ENCODE assay signal across 11 cellular contexts in genomic region chr5:53917095-53917494, GRCh38.
DNase-seq lines count a peak whose midpoint lies in the region; ATAC-seq and TF ChIP-seq lines count a peak whose summit lies in the region.
"Had no signal": no experiment of that assay in that cellular context is flagged by ENCODE, and none has a peak within 500 bp of the region (broad histone marks: within the 10 kb centered on the region; RNA-seq: fewer than 3 reads in every experiment).

No MANE protein-coding gene starts in this region.

- no peak for DNase-seq in BJ (ENCODE audit: low read depth)
- DNase-seq in IMR-90, result peak; percentile 63
- peak; percentile 26 to 27 for DNase-seq in cardiac fibroblast (ENCODE audit: low read depth in 2 of 2)
- DNase-seq in mesenchymal stem cell, result peak; percentile 9
- DNase-seq in SKM-1 (lab: John Stamatoyannopoulos, UW; ENCODE audit: unreplicated experiment), result no peak
- no peak for DNase-seq in NCI-H1417 (lab: John Stamatoyannopoulos, UW)
- DNase-seq: activated naive CD4-positive, alpha-beta T cell treated with anti-CD3 and anti-CD28 coated beads, Interleukin-2, amount 50 U/mL, for 16 hours; MV-4-11; transverse colon had no signal

- H3K18ac ChIP-seq in IMR-90 (ENCODE audit: low read depth, low read length), result peak overlapping the region; percentile 80
- no peak overlapping the region for H3K18ac ChIP-seq in mesenchymal stem cell (ENCODE audit: low read depth in 1 of 2, low read length in 2 of 2)

- no TSS peak for BruUV-seq in IMR-90 (replicated peaks; lab: Mats Ljungman, UMichigan)

- no peak overlapping the region for H2AK5ac ChIP-seq in IMR-90 (ENCODE audit: low read depth, low read length)
- no peak overlapping the region for H2AK5ac ChIP-seq in mesenchymal stem cell (ENCODE audit: low read length, severe bottlenecking)

- H4K8ac ChIP-seq in IMR-90 (ENCODE audit: low read depth in 2 of 2, low read length in 2 of 2) (no peak overlapping the region; a peak in 1 of 4 replicates), mesenchymal stem cell (ENCODE audit: low read length) (no peak overlapping the region)

- H3K4me1 ChIP-seq in IMR-90 (ENCODE audit: control insufficient read depth, insufficient read depth, low read length), result peaks cover 4% of the 10 kb centered on the region; the same call in 1 of the 2 replicates
- H3K4me1 ChIP-seq in mesenchymal stem cell (ENCODE audit: control insufficient read depth, insufficient read depth, low read depth, low read length), result no peaks in the 10 kb centered on the region
- H3K4me1 ChIP-seq: transverse colon had no signal

- H3K4me2 ChIP-seq in IMR-90 (ENCODE audit: low read depth, low read length) (peak overlapping the region; percentile 13; the same call in 1 of the 2 replicates), mesenchymal stem cell (ENCODE audit: low read length, poor library complexity, severe bottlenecking) (no peak overlapping the region)

- no peak overlapping the region for H3K27ac ChIP-seq in IMR-90 (ENCODE audit: insufficient read depth, low read length)
- H3K27ac ChIP-seq in mesenchymal stem cell (ENCODE audit: low read length, poor library complexity, severe bottlenecking), result no peak overlapping the region
- H3K27ac ChIP-seq: transverse colon had no signal

- H3K36me3 ChIP-seq in BJ (ENCODE audit: control insufficient read depth, insufficient read depth, low read length) (no peaks in the 10 kb centered on the region), IMR-90 (ENCODE audit: control insufficient read depth, insufficient read depth, low read length) (no peaks in the 10 kb centered on the region), mesenchymal stem cell (ENCODE audit: control insufficient read depth in 1 of 2, insufficient read depth in 2 of 2, low read depth in 1 of 2, low read length in 2 of 2) (no peaks in the 10 kb centered on the region)
- H3K36me3 ChIP-seq: transverse colon had no signal

- dilution Hi-C loops in IMR-90 (cut with HindIII; ENCODE audit: low sequenced_read_pairs, unreplicated experiment), result no loop called here

- H2AK9ac ChIP-seq in IMR-90 (replicated peaks; ENCODE audit: low read depth, low read length, poor library complexity), result no peak overlapping the region

- no peaks in the 10 kb centered on the region for H4K20me1 ChIP-seq in IMR-90 (ENCODE audit: insufficient read depth, low read length)

- no peak for TF ChIP-seq POLR2A in IMR-90 (IDR thresholded peaks at IDR 0.05; ENCODE audit: low read depth, low read length)

- no peaks in the 10 kb centered on the region for H3K9me1 ChIP-seq in IMR-90 (ENCODE audit: insufficient read depth, low read length)

- TF ChIP-seq CTCF in BJ (IDR thresholded peaks at IDR 0.05; ENCODE audit: insufficient read depth, low read depth, low read length) (peak; percentile 68), IMR-90 (conservative IDR thresholded peaks at IDR 0.05; ENCODE audit: low read depth, low read length) (peak; percentile 40), cardiac fibroblast (IDR thresholded peaks at IDR 0.05; ENCODE audit: low read depth, low read length) (no peak)

- H2AFZ ChIP-seq in IMR-90 (replicated peaks; ENCODE audit: low read length, poor library complexity), result no peak overlapping the region
- no peak overlapping the region for H2AFZ ChIP-seq in mesenchymal stem cell (ENCODE audit: low read depth, low read length)

- H3K56ac ChIP-seq in IMR-90 (ENCODE audit: extremely low read depth, insufficient read depth, low read length), result no peak overlapping the region

- H2BK15ac ChIP-seq in IMR-90 (ENCODE audit: low read depth, low read length) (no peak overlapping the region), mesenchymal stem cell (ENCODE audit: low read depth, poor library complexity, severe bottlenecking) (no peak overlapping the region)

- H2BK5ac ChIP-seq in IMR-90 (ENCODE audit: low read depth, low read length, poor library complexity, severe bottlenecking) (no peak overlapping the region), mesenchymal stem cell (ENCODE audit: low read depth, low read length, poor library complexity, severe bottlenecking) (no peak overlapping the region)

- H3K4me3 ChIP-seq in BJ (ENCODE audit: low read depth, low read length) (no peak overlapping the region), IMR-90 (ENCODE audit: insufficient read depth, low read depth, low read length) (no peak overlapping the region), cardiac fibroblast (replicated peaks in 1 of 2; ENCODE audit: low read depth in 2 of 2, low read length in 2 of 2) (no peak overlapping the region), mesenchymal stem cell (ENCODE audit: insufficient read depth in 1 of 2, low read depth in 1 of 2, low read length in 2 of 2) (no peak overlapping the region)
- H3K4me3 ChIP-seq: transverse colon had no signal

- H4K5ac ChIP-seq in IMR-90 (ENCODE audit: low read depth, low read length), result peak overlapping the region; percentile 36; the same call in 1 of the 2 replicates

- H3K27me3 ChIP-seq in BJ (ENCODE audit: control insufficient read depth, insufficient read depth, low read length) (no peaks in the 10 kb centered on the region), IMR-90 (ENCODE audit: control insufficient read depth, insufficient read depth, low read length) (no peaks in the 10 kb centered on the region), mesenchymal stem cell (ENCODE audit: control insufficient read depth in 1 of 2, insufficient read depth in 1 of 2, low read length in 2 of 2) (no peaks in the 10 kb centered on the region)
- H3K27me3 ChIP-seq: transverse colon had no signal

- no peak overlapping the region for H3K4ac ChIP-seq in IMR-90 (ENCODE audit: low read depth, low read length)
- H3K4ac ChIP-seq in mesenchymal stem cell (ENCODE audit: low read depth in 1 of 2, low read length in 2 of 2), result no peak overlapping the region

- no peak overlapping the region for H3K9ac ChIP-seq in IMR-90 (ENCODE audit: low read depth, low read length)
- peak overlapping the region; percentile 2 for H3K9ac ChIP-seq in mesenchymal stem cell (ENCODE audit: low read length)

- H3K23ac ChIP-seq in IMR-90 (ENCODE audit: low read depth, low read length) (no peak overlapping the region), mesenchymal stem cell (ENCODE audit: low read length in 2 of 2) (no peak overlapping the region)

- no peak; the same call in 1 of the 2 replicates for TF ChIP-seq RAD21 in IMR-90 (IDR thresholded peaks at IDR 0.05; ENCODE audit: low read length)

- H3K9me3 ChIP-seq in IMR-90 (ENCODE audit: control insufficient read depth, insufficient read depth, low read length) (no peaks in the 10 kb centered on the region), mesenchymal stem cell (ENCODE audit: control insufficient read depth, low read length) (no peaks in the 10 kb centered on the region)
- H3K9me3 ChIP-seq: transverse colon had no signal

- no peak overlapping the region for H2BK20ac ChIP-seq in IMR-90 (ENCODE audit: low read depth, low read length)

- H4K91ac ChIP-seq in IMR-90 (ENCODE audit: insufficient read depth, low read depth, low read length), result no peak overlapping the region
- no peak overlapping the region for H4K91ac ChIP-seq in mesenchymal stem cell (ENCODE audit: low read length)

- POLR2A ChIA-PET in BJ (lab: Charles Lee), result no interaction called here
- POLR2A ChIA-PET in IMR-90 (lab: Charles Lee; ENCODE audit: unreplicated experiment), result no interaction called here

- in situ Hi-C loops in IMR-90 (cut with MboI; ENCODE audit: low sequenced_read_pairs), result no loop called here

- H3K14ac ChIP-seq in IMR-90 (replicated peaks; ENCODE audit: low read depth, low read length) (no peak overlapping the region), mesenchymal stem cell (ENCODE audit: low read length in 2 of 2) (no peak overlapping the region)

- CTCF ChIA-PET in BJ (lab: Yijun Ruan, JAX) (interaction anchor here (0.5 to 1.7 kb wide), 11 partner anchors 10 to 298 kb away, joined by 3 to 4 read pairs (median 3); no protein-coding TSS in a partner anchor), IMR-90 (lab: Yijun Ruan, JAX) (interaction anchor here (0.7 to 1.2 kb wide), 4 partner anchors 16 to 751 kb away, joined by 3 to 5 read pairs (median 4); no protein-coding TSS in a partner anchor)

- H3K79me1 ChIP-seq in IMR-90 (ENCODE audit: low read depth in 1 of 2, low read length in 2 of 2) (no peaks in the 10 kb centered on the region), mesenchymal stem cell (replicated peaks; ENCODE audit: low read length, poor library complexity, severe bottlenecking) (no peaks in the 10 kb centered on the region)

- H2BK120ac ChIP-seq in IMR-90 (ENCODE audit: low read depth, low read length) (no peak overlapping the region), mesenchymal stem cell (ENCODE audit: low read depth, low read length) (no peak overlapping the region)

- H2BK12ac ChIP-seq in mesenchymal stem cell (ENCODE audit: low read length in 2 of 2), result no peak overlapping the region

- ATAC-seq in IMR-90 (ENCODE audit: low read depth) (peak; percentile 82), HG02981 (IDR thresholded peaks at IDR 0.05; ENCODE audit: unreplicated experiment) (no peak), HG03460 (IDR thresholded peaks at IDR 0.05; ENCODE audit: unreplicated experiment) (no peak)

- intact Hi-C loops in IMR-90 (cut with micrococcal nuclease), result loop anchor here (10.0 kb wide), 1 partner anchor 432 kb away; the partner anchor contains the start of gene FST

TF ChIP-seq in IMR-90, 13 proteins besides CTCF, POLR2A, EP300 and RAD21 (continues in another document):
- TF ChIP-seq ELK1 (IDR thresholded peaks at IDR 0.05; ENCODE audit: borderline replicate concordance, low read depth, low read length), result no peak
- TF ChIP-seq SMC3 (IDR thresholded peaks at IDR 0.05; ENCODE audit: low read depth, low read length), result no peak
- no peak for TF ChIP-seq MAFK (IDR thresholded peaks at IDR 0.05; ENCODE audit: low read depth, low read length)
- TF ChIP-seq CEBPB (IDR thresholded peaks at IDR 0.05; ENCODE audit: low read depth, low read length), result no peak
- no peak for TF ChIP-seq RFX5 (IDR thresholded peaks at IDR 0.05; ENCODE audit: low read depth, low read length)
- no peak for TF ChIP-seq MAZ (IDR thresholded peaks at IDR 0.05; ENCODE audit: borderline replicate concordance, low read depth, low read length)
- no peak for TF ChIP-seq MXI1 (IDR thresholded peaks at IDR 0.05; ENCODE audit: borderline replicate concordance, low read depth, low read length)
- TF ChIP-seq BHLHE40 (IDR thresholded peaks at IDR 0.05; ENCODE audit: low read depth, low read length), result no peak
- no peak for TF ChIP-seq FOS (IDR thresholded peaks at IDR 0.05; ENCODE audit: low read depth, low read length)
- no peak for TF ChIP-seq CHD1 (IDR thresholded peaks at IDR 0.05; ENCODE audit: low read depth, low read length)

Comparison
In these comparisons a context has a peak if more than half of its experiments do, and no peak if none do; other contexts are left out.
1. DNase-seq: peak in IMR-90 (single experiment), cardiac fibroblast (2 of 2) and mesenchymal stem cell (single experiment); none in BJ (single experiment), SKM-1 (single experiment) and NCI-H1417 (0 of 3).